In genomic region chr5:56078675-56079500, GRCh38 we compare ENCODE assay signal across 1 cellular context.
TF ChIP-seq lines count a peak whose summit lies in the region.

No MANE protein-coding gene starts in this region.

TF ChIP-seq in HepG2, 621 proteins besides CTCF, POLR2A, EP300 and RAD21 (continued from another document):
- TF ChIP-seq ZMYM3 (CRISPR knock-in tag; IDR thresholded peaks at IDR 0.05) (peak; percentile 41; the same call in 1 of the 2 replicates), SOX6 (IDR thresholded peaks at IDR 0.05) (no peak), SOX6 (CRISPR knock-in tag; IDR thresholded peaks at IDR 0.05) (peak; percentile 27; the same call in 1 of the 2 replicates), REL (CRISPR knock-in tag; conservative IDR thresholded peaks at IDR 0.05) (no peak), ZMYM2 (CRISPR knock-in tag; IDR thresholded peaks at IDR 0.05) (peak; percentile 52; the same call in 1 of the 2 replicates), MED1 (CRISPR knock-in tag; IDR thresholded peaks at IDR 0.05) (0 out of 2 replicates have a peak, but pooled peaks have one; percentile 12), PITX1 (CRISPR knock-in tag; IDR thresholded peaks at IDR 0.05) (0 out of 2 replicates have a peak, but pooled peaks have one; percentile 18), HDAC2 (CRISPR knock-in tag; IDR thresholded peaks at IDR 0.05) (peak; percentile 57; the same call in 1 of the 2 replicates), SALL1 (CRISPR knock-in tag; IDR thresholded peaks at IDR 0.05) (peak; percentile 39; the same call in 1 of the 2 replicates), ZNF432 (CRISPR knock-in tag; IDR thresholded peaks at IDR 0.05; ENCODE audit: borderline replicate concordance) (no peak), NFATC3 (CRISPR knock-in tag; IDR thresholded peaks at IDR 0.05) (no peak), ZNF292 (CRISPR knock-in tag; IDR thresholded peaks at IDR 0.05; ENCODE audit: borderline replicate concordance, low read depth) (0 out of 2 replicates have a peak, but pooled peaks have one; percentile 29), PLSCR1 (CRISPR knock-in tag; IDR thresholded peaks at IDR 0.05; ENCODE audit: borderline replicate concordance) (no peak), FOXP4 (CRISPR knock-in tag; IDR thresholded peaks at IDR 0.05) (peak; percentile 22; the same call in 1 of the 2 replicates), HNF4G (IDR thresholded peaks at IDR 0.05; ENCODE audit: borderline replicate concordance, low read depth, low read length) (0 out of 2 replicates have a peak, but pooled peaks have one; percentile 24), HNF4G (CRISPR knock-in tag; IDR thresholded peaks at IDR 0.05; ENCODE audit: borderline replicate concordance, low read depth) (no peak), ZNF362 (CRISPR knock-in tag; IDR thresholded peaks at IDR 0.05; ENCODE audit: borderline replicate concordance) (peak; percentile 45; the same call in 1 of the 2 replicates), ZMYM4 (CRISPR knock-in tag; IDR thresholded peaks at IDR 0.05) (0 out of 2 replicates have a peak, but pooled peaks have one; percentile 50), FOXA3 (CRISPR knock-in tag; IDR thresholded peaks at IDR 0.05) (peak; percentile 55; the same call in 1 of the 2 replicates)
- TF ChIP-seq, protein P1, sequence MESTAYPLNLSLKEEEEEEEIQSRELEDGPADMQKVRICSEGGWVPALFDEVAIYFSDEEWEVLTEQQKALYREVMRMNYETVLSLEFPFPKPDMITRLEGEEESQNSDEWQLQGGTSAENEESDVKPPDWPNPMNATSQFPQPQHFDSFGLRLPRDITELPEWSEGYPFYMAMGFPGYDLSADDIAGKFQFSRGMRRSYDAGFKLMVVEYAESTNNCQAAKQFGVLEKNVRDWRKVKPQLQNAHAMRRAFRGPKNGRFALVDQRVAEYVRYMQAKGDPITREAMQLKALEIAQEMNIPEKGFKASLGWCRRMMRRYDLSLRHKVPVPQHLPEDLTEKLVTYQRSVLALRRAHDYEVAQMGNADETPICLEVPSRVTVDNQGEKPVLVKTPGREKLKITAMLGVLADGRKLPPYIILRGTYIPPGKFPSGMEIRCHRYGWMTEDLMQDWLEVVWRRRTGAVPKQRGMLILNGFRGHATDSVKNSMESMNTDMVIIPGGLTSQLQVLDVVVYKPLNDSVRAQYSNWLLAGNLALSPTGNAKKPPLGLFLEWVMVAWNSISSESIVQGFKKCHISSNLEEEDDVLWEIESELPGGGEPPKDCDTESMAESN (CRISPR knock-in tag; conservative IDR thresholded peaks at IDR 0.05), result 0 out of 2 replicates have a peak, but pooled peaks have one; percentile 15
- TF ChIP-seq, protein P2, sequence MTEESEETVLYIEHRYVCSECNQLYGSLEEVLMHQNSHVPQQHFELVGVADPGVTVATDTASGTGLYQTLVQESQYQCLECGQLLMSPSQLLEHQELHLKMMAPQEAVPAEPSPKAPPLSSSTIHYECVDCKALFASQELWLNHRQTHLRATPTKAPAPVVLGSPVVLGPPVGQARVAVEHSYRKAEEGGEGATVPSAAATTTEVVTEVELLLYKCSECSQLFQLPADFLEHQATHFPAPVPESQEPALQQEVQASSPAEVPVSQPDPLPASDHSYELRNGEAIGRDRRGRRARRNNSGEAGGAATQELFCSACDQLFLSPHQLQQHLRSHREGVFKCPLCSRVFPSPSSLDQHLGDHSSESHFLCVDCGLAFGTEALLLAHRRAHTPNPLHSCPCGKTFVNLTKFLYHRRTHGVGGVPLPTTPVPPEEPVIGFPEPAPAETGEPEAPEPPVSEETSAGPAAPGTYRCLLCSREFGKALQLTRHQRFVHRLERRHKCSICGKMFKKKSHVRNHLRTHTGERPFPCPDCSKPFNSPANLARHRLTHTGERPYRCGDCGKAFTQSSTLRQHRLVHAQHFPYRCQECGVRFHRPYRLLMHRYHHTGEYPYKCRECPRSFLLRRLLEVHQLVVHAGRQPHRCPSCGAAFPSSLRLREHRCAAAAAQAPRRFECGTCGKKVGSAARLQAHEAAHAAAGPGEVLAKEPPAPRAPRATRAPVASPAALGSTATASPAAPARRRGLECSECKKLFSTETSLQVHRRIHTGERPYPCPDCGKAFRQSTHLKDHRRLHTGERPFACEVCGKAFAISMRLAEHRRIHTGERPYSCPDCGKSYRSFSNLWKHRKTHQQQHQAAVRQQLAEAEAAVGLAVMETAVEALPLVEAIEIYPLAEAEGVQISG (CRISPR knock-in tag; IDR thresholded peaks at IDR 0.05), result 0 out of 2 replicates have a peak, but pooled peaks have one; percentile 15
